14 cellular contexts compared by ENCODE assay signal in the genomic region with DNA sequence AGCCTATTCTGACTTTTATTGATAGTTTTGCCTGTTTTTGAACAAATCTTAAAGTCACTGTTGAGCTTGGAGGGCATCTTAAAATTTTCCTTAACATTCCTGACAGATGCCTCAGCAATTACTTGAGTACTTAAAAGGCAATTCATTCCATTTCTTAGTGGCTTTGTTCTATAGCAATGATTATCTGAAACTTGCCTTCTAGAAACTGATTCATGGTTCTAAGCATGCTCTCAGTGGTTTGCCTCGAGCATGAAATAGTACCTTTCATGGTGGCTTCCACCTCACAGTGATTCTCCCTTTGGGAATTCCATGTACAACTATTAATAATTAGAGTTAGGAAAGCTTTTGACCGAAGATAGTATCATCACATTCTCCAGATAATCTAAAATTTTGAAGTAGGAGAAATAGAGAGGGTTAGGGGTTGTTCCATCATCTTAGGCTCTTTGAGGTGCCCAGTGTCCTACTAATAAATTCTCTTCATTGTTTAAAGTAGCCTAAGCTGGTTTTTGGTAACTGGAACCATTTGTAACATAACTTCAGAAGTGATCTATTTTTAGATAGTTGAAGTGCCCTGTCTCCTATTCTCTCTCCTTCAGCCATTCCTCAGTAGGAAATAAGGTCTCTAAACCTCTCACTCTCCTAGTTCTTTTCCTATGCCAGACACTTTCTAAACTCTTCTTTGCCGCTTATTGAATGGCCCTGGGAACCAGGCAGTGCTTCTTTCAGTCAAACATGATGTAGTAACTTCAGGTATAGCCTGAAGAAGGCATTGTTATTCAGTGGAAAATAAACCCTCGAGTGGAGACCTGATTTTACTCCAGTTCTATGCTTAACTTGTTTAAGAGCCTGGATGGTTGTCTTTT.
DNase-seq lines count a peak whose midpoint lies in the region; ATAC-seq and TF ChIP-seq lines count a peak whose summit lies in the region.
"Had no signal": no experiment of that assay in that cellular context is flagged by ENCODE, and none has a peak within 500 bp of the region (broad histone marks: within the 10 kb centered on the region; RNA-seq: fewer than 3 reads in every experiment).

No MANE protein-coding gene starts in this region.

- H3K4me3 ChIP-seq in mammary epithelial cell (replicated peaks in 1 of 3; ENCODE audit: insufficient read depth in 1 of 3, low read depth in 2 of 3, low read length in 3 of 3) (no peak overlapping the region), left lung (no peak overlapping the region)
- H3K4me3 ChIP-seq: BLaER1 treated with 17β-estradiol and CSF1 and Interleukin-3, amounts not matched to agents 10 nM and 100 nM had no signal

- intact Hi-C loops in mammary epithelial cell (cut with micrococcal nuclease): loop anchor here (5.0 kb wide), 2 partner anchors 88 to 103 kb away; a partner anchor contains a TSS
- intact Hi-C loops in left lung (cut with DNase I): no loop called here
- intact Hi-C loops in CD4-positive, alpha-beta T cell (cut with DNase I, micrococcal nuclease): no loop called here

- ATAC-seq in stimulated activated naive CD8-positive, alpha-beta T cell treated with anti-CD3 and anti-CD28 coated beads, Interleukin-15, Interleukin-2, amounts not matched to agents 100 U/mL and 50 U/mL, for 24 hours: no peak
- peak; percentile 63 for ATAC-seq in left lung
- no peak for ATAC-seq in CD4-positive, alpha-beta T cell (ENCODE audit: poor library complexity)

- peaks cover 74% of the 10 kb centered on the region for H3K4me1 Mint-ChIP-seq in stimulated activated naive CD8-positive, alpha-beta T cell treated with anti-CD3 and anti-CD28 coated beads, Interleukin-15, Interleukin-2, amounts not matched to agents 100 ng/mL and 50 ng/mL, for 24 hours (ENCODE audit: low read depth)
- peaks cover 57% of the 10 kb centered on the region for H3K4me1 Mint-ChIP-seq in CD4-positive, alpha-beta T cell (ENCODE audit: low read depth)

- peak overlapping the region; percentile 44 for H3K4me2 ChIP-seq in mammary epithelial cell (ENCODE audit: insufficient read depth, low read depth, low read length)
- H3K4me2 ChIP-seq: BLaER1 treated with 17β-estradiol and CSF1 and Interleukin-3, amounts not matched to agents 10 nM and 100 nM had no signal

- 29% methylated on average over 4 of the region's 4 CpGs for WGBS in mammary epithelial cell (ENCODE audit: low coverage, missing lambda C conversion rate)

- peaks cover 81% of the 10 kb centered on the region for H3K36me3 Mint-ChIP-seq in stimulated activated naive CD8-positive, alpha-beta T cell treated with anti-CD3 and anti-CD28 coated beads, Interleukin-15, Interleukin-2, amounts not matched to agents 100 ng/mL and 50 ng/mL, for 24 hours (ENCODE audit: low read depth)
- H3K36me3 Mint-ChIP-seq in CD4-positive, alpha-beta T cell (ENCODE audit: low read depth): peaks cover 71% of the 10 kb centered on the region

- TF ChIP-seq CTCF in mammary epithelial cell (conservative IDR thresholded peaks at IDR 0.05 in 1 of 2, IDR thresholded peaks at IDR 0.05 in 1 of 2; ENCODE audit: extremely low read depth in 1 of 2, insufficient read depth in 1 of 2, low read depth in 1 of 2, low read length in 2 of 2): no peak
- TF ChIP-seq CTCF in left lung (IDR thresholded peaks at IDR 0.05): no peak
- TF ChIP-seq CTCF in CD4-positive, alpha-beta T cell (IDR thresholded peaks at IDR 0.05): no peak

- no peaks in the 10 kb centered on the region for H3K27me3 Mint-ChIP-seq in stimulated activated naive CD8-positive, alpha-beta T cell treated with anti-CD3 and anti-CD28 coated beads, Interleukin-15, Interleukin-2, amounts not matched to agents 100 ng/mL and 50 ng/mL, for 24 hours
- no peaks in the 10 kb centered on the region for H3K27me3 Mint-ChIP-seq in CD4-positive, alpha-beta T cell

- H2AFZ ChIP-seq in mammary epithelial cell (ENCODE audit: low read depth, low read length): no peak overlapping the region

- no peaks in the 10 kb centered on the region for H3K9me3 Mint-ChIP-seq in stimulated activated naive CD8-positive, alpha-beta T cell treated with anti-CD3 and anti-CD28 coated beads, Interleukin-15, Interleukin-2, amounts not matched to agents 100 ng/mL and 50 ng/mL, for 24 hours
- no peaks in the 10 kb centered on the region for H3K9me3 Mint-ChIP-seq in CD4-positive, alpha-beta T cell

- in situ Hi-C loops in mammary epithelial cell (cut with MboI; ENCODE audit: low sequenced_read_pairs in 2 of 2): no loop called here

- dilution Hi-C loops in mammary epithelial cell (cut with HindIII; ENCODE audit: low sequenced_read_pairs): no loop called here

- no peaks in the 10 kb centered on the region for H3K27me3 ChIP-seq in mammary epithelial cell (ENCODE audit: insufficient read depth, low read length)
- no peaks in the 10 kb centered on the region for H3K27me3 ChIP-seq in left lung
- H3K27me3 ChIP-seq in CD4-positive, alpha-beta T cell (ENCODE audit: control insufficient read depth, insufficient read depth, low read length): no peaks in the 10 kb centered on the region
- H3K27me3 ChIP-seq: BLaER1 treated with 17β-estradiol and CSF1 and Interleukin-3, amounts not matched to agents 10 nM and 100 nM had no signal

- H3K36me3 ChIP-seq in mammary epithelial cell (ENCODE audit: insufficient read depth, low read length) (no peaks in the 10 kb centered on the region), left lung (peaks cover 0 to 24% of the 10 kb centered on the region in 2 donors)

- CTCF ChIA-PET in mammary epithelial cell (lab: Charles Lee; ENCODE audit: low non-redundant PET): no interaction called here
- CTCF ChIA-PET in CD4-positive, alpha-beta T cell (lab: Charles Lee): no interaction called here

- H3K4me3 Mint-ChIP-seq in stimulated activated naive CD8-positive, alpha-beta T cell treated with anti-CD3 and anti-CD28 coated beads, Interleukin-15, Interleukin-2, amounts not matched to agents 100 ng/mL and 50 ng/mL, for 24 hours: no peak overlapping the region
- H3K4me3 Mint-ChIP-seq in CD4-positive, alpha-beta T cell: no peak overlapping the region
- H3K4me3 Mint-ChIP-seq: neural crest cell had no signal

- DNase-seq in stimulated activated naive CD8-positive, alpha-beta T cell treated with anti-CD3 and anti-CD28 coated beads, Interleukin-15, Interleukin-2, amounts not matched to agents 100 U/mL and 50 U/mL, for 24 hours: no peak
- DNase-seq in mammary epithelial cell (peak; percentile 88), left lung (no peak), NOMO-1 (lab: John Stamatoyannopoulos, UW; ENCODE audit: unreplicated experiment in 2 of 2) (no peak), HuH-7 (ENCODE audit: low spot score) (no peak), NCI-H446 treated with DMSO at 0.1 percent for 48 hours (lab: John Stamatoyannopoulos, UW) (no peak)
- DNase-seq in CD4-positive, alpha-beta T cell: no peak
- DNase-seq: activated CD4-positive, alpha-beta T cell treated with anti-CD3 and anti-CD28 coated beads for 4 hours; amygdala; NCI-H1436 treated with DMSO at 0.1 percent for 48 hours; RPMI8226 had no signal

- H3K9ac ChIP-seq in mammary epithelial cell (ENCODE audit: insufficient read depth, low read length): peak overlapping the region; percentile 9
- H3K9ac ChIP-seq: BLaER1 treated with 17β-estradiol and CSF1 and Interleukin-3, amounts not matched to agents 10 nM and 100 nM had no signal

- H3K9me3 ChIP-seq in mammary epithelial cell (replicated peaks; ENCODE audit: insufficient read depth, low read length) (no peaks in the 10 kb centered on the region), left lung (no peaks in the 10 kb centered on the region)
- H3K9me3 ChIP-seq in CD4-positive, alpha-beta T cell (ENCODE audit: control insufficient read depth, low read length): no peaks in the 10 kb centered on the region
- H3K9me3 ChIP-seq: BLaER1 treated with 17β-estradiol and CSF1 and Interleukin-3, amounts not matched to agents 10 nM and 100 nM had no signal

- peak overlapping the region; percentile 1 for H3K27ac Mint-ChIP-seq in stimulated activated naive CD8-positive, alpha-beta T cell treated with anti-CD3 and anti-CD28 coated beads, Interleukin-15, Interleukin-2, amounts not matched to agents 100 ng/mL and 50 ng/mL, for 24 hours
- no peak overlapping the region for H3K27ac Mint-ChIP-seq in CD4-positive, alpha-beta T cell

- H3K79me2 ChIP-seq in mammary epithelial cell (ENCODE audit: insufficient read depth, low read length): peaks cover 47% of the 10 kb centered on the region

- POLR2A ChIA-PET in CD4-positive, alpha-beta T cell (lab: Charles Lee): no interaction called here

- no TSS peak for BruUV-seq in mammary epithelial cell (replicated peaks; lab: Mats Ljungman, UMichigan)

- H4K20me1 ChIP-seq in mammary epithelial cell (ENCODE audit: insufficient read depth, low read length): no peaks in the 10 kb centered on the region

- peaks cover 47% of the 10 kb centered on the region for H3K4me1 ChIP-seq in mammary epithelial cell (ENCODE audit: insufficient read depth, low read length)
- H3K4me1 ChIP-seq in left lung: peaks cover 0 to 3% of the 10 kb centered on the region in 2 donors
- H3K4me1 ChIP-seq: BLaER1 treated with 17β-estradiol and CSF1 and Interleukin-3, amounts not matched to agents 10 nM and 100 nM had no signal

- H3K27ac ChIP-seq in mammary epithelial cell (ENCODE audit: insufficient read depth, low read depth, low read length) (peak overlapping the region; percentile 80), left lung (no peak overlapping the region)
- no peak overlapping the region for H3K27ac ChIP-seq in CD4-positive, alpha-beta T cell (ENCODE audit: low read depth, low read length)
- H3K27ac ChIP-seq: BLaER1 treated with 17β-estradiol and CSF1 and Interleukin-3, amounts not matched to agents 10 nM and 100 nM had no signal
